24 cellular contexts compared by ENCODE assay signal in genomic region chr10:105594301-105594700, GRCh38.
"Had no signal": no experiment of that assay in that cellular context is flagged by ENCODE, and none has a peak within 500 bp of the region (broad histone marks: within the 10 kb centered on the region; RNA-seq: fewer than 3 reads in every experiment).

No MANE protein-coding gene starts in this region.

- H3K36me3 Mint-ChIP-seq: IgD-negative memory B cell, T-cell had no signal

- H3K27ac Mint-ChIP-seq: IgD-negative memory B cell, T-cell had no signal

- H3K9ac ChIP-seq: KMS-11, SK-N-SH had no signal

- H3K27ac ChIP-seq: HL-60, KMS-11 had no signal

- DNase-seq: Kasumi-1, MV-4-11, NCI-H1048, NCI-H1105, NCI-H1417, NCI-H1436 treated with DMSO at 0.1 percent for 48 hours, NCI-H1694, NCI-H187 treated with DMSO at 0.1 percent for 48 hours, NCI-H2029 treated with DMSO at 0.1 percent for 48 hours, NCI-H2171 treated with DMSO at 0.1 percent for 48 hours, NCI-H446, NCI-H510A, NCI-H524 treated with DMSO at 0.1 percent for 48 hours, NCI-H69, NCI-H774, Right ventricle myocardium superior, SK-N-SH, SW 1271, T-cell had no signal

- H3K4me3 ChIP-seq: K562 had no signal

- H3K4me2 ChIP-seq: KMS-11, SK-N-SH had no signal

- FAIRE-seq: HTR-8/SVneo, K562 had no signal

- H3K4me1 Mint-ChIP-seq: IgD-negative memory B cell, T-cell had no signal

- H3K4me3 Mint-ChIP-seq: IgD-negative memory B cell, T-cell had no signal

- ATAC-seq: K562, T-cell had no signal

- H3K27me3 Mint-ChIP-seq: IgD-negative memory B cell, T-cell had no signal
